28 cellular contexts compared by ENCODE assay signal in the genomic region with DNA sequence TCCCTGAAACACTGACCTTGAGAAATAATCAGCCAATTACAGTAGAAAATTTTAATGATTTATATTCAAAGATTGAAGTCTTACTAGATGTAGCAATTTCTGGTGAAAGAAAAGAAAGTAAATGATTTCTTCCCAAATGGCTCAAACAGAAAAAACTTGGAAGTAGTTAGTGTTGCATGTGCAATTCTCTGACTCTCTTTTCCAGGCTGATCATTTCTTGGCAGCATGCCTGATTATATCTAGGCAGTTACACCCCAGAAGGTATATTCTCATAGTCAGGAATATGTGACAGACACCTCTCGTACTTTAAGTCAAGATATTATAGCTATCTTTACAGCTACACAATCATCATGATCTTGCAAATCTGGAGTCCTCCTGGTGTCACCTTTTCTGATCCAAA.
"Had no signal": no experiment of that assay in that cellular context is flagged by ENCODE, and none has a peak within 500 bp of the region (broad histone marks: within the 10 kb centered on the region; RNA-seq: fewer than 3 reads in every experiment).

No MANE protein-coding gene starts in this region.

- H3K4me1 Mint-ChIP-seq: activated CD4-positive, alpha-beta T cell treated with anti-CD3 and anti-CD28 coated beads, Interleukin-2, amount 10 ng/mL, durations not matched to agents 24 days and 14 days; activated CD8-positive, alpha-beta memory T cell treated with anti-CD3 and anti-CD28 coated beads, Interleukin-2, amount 10 ng/mL, durations not matched to agents 7 days and 5 days; activated naive CD4-positive, alpha-beta T cell treated with anti-CD3 and anti-CD28 coated beads, Interleukin-2, amount 50 U/mL, for 24 hours; central memory CD8-positive, alpha-beta T cell; IgD-negative memory B cell; WTC11 had no signal

- H3K4me3 ChIP-seq: ascending aorta, body of pancreas, Peyer's patch, SJSA1 had no signal

- ATAC-seq: activated CD8-positive, alpha-beta memory T cell treated with anti-CD3 and anti-CD28 coated beads, Interleukin-2, amount 10 ng/mL, durations not matched to agents 7 days and 5 days; body of pancreas; SK-N-SH treated with all-trans-retinoic acid at 6 μM for 48 hours; WTC11 had no signal

- H3K4me3 Mint-ChIP-seq: activated CD4-positive, alpha-beta T cell treated with anti-CD3 and anti-CD28 coated beads, Interleukin-2, amount 10 ng/mL, durations not matched to agents 24 days and 14 days; activated CD8-positive, alpha-beta memory T cell treated with anti-CD3 and anti-CD28 coated beads, Interleukin-2, amount 10 ng/mL, durations not matched to agents 7 days and 5 days; activated naive CD4-positive, alpha-beta T cell treated with anti-CD3 and anti-CD28 coated beads, Interleukin-2, amount 50 U/mL, for 24 hours; activated T-cell treated with anti-CD3 and anti-CD28 coated beads, Interleukin-2, amount 50 U/mL, for 24 hours; activated T-helper 1 cell treated with anti-CD3 and anti-CD28 coated beads, Interleukin-12 subunit alpha, Interleukin-12 subunit beta, Interleukin-2, Interleukin-4 antibody, amounts not matched to agents 30 ng/mL and 10 ng/mL and 1 ng/mL, durations not matched to agents 14 hours and 24 hours and 36 hours; central memory CD8-positive, alpha-beta T cell; IgD-negative memory B cell; T-helper 1 cell treated with Interleukin-12 subunit alpha and Interleukin-12 subunit beta and Interleukin-4 antibody, amounts not matched to agents 30 μg/mL and 1 μg/mL, for 36 hours; WTC11 had no signal

- H3K27ac Mint-ChIP-seq: activated CD4-positive, alpha-beta T cell treated with anti-CD3 and anti-CD28 coated beads, Interleukin-2, amount 10 ng/mL, durations not matched to agents 24 days and 14 days; activated CD8-positive, alpha-beta memory T cell treated with anti-CD3 and anti-CD28 coated beads, Interleukin-2, amount 10 ng/mL, durations not matched to agents 7 days and 5 days; activated naive CD4-positive, alpha-beta T cell treated with anti-CD3 and anti-CD28 coated beads, Interleukin-2, amount 50 U/mL, for 24 hours; activated T-cell treated with anti-CD3 and anti-CD28 coated beads, Interleukin-2, amount 50 U/mL, for 24 hours; activated T-helper 1 cell treated with anti-CD3 and anti-CD28 coated beads, Interleukin-12 subunit alpha, Interleukin-12 subunit beta, Interleukin-2, Interleukin-4 antibody, amounts not matched to agents 30 ng/mL and 10 ng/mL and 1 ng/mL, durations not matched to agents 14 hours and 24 hours and 36 hours; IgD-negative memory B cell; T-helper 1 cell treated with Interleukin-12 subunit alpha and Interleukin-12 subunit beta and Interleukin-4 antibody, amounts not matched to agents 30 μg/mL and 1 μg/mL, for 36 hours; WTC11 had no signal

- H3K27me3 Mint-ChIP-seq: activated CD4-positive, alpha-beta T cell treated with anti-CD3 and anti-CD28 coated beads, Interleukin-2, amount 10 ng/mL, durations not matched to agents 24 days and 14 days; activated naive CD4-positive, alpha-beta T cell treated with anti-CD3 and anti-CD28 coated beads, Interleukin-2, amount 50 U/mL, for 24 hours; activated T-cell treated with anti-CD3 and anti-CD28 coated beads, Interleukin-2, amount 50 U/mL, for 24 hours; IgD-negative memory B cell had no signal

- H3K36me3 Mint-ChIP-seq: activated CD8-positive, alpha-beta memory T cell treated with anti-CD3 and anti-CD28 coated beads, Interleukin-2, amount 10 ng/mL, durations not matched to agents 7 days and 5 days; activated naive CD4-positive, alpha-beta T cell treated with anti-CD3 and anti-CD28 coated beads, Interleukin-2, amount 50 U/mL, for 24 hours; WTC11 had no signal

- DNase-seq: activated CD4-positive, alpha-beta T cell treated with anti-CD3 and anti-CD28 coated beads, Interleukin-2, amount 10 ng/mL, durations not matched to agents 24 days and 14 days; activated CD4-positive, alpha-beta T cell treated with anti-CD3 and anti-CD28 coated beads, Interleukin-2, amount 50 U/mL, for 48 hours; activated CD4-positive, CD25-positive, alpha-beta regulatory T cell treated with anti-CD3 and anti-CD28 coated beads, Interleukin-2, amount 50 U/mL, for 72 hours; activated CD8-positive, alpha-beta memory T cell treated with anti-CD3 and anti-CD28 coated beads, Interleukin-2, amount 10 ng/mL, durations not matched to agents 7 days and 5 days; activated effector memory CD4-positive, alpha-beta T cell treated with Interleukin-2 at 50 U/mL for 16 hours; activated naive CD4-positive, alpha-beta T cell; activated T-cell treated with anti-CD3 and anti-CD28 coated beads, Interleukin-2, amount 50 U/mL, for 24 hours; amniotic stem cell; body of pancreas; KG1; NCI-H1092; NCI-H1436; NCI-H1694 treated with DMSO at 0.1 percent for 48 hours; NCI-H2029 treated with DMSO at 0.1 percent for 48 hours; NCI-H524 treated with DMSO at 0.1 percent for 48 hours; NCI-H774; Peyer's patch; SHP77; T-helper 9 cell had no signal

- H3K9me3 Mint-ChIP-seq: activated T-cell treated with anti-CD3 and anti-CD28 coated beads, Interleukin-2, amount 50 U/mL, for 24 hours; central memory CD8-positive, alpha-beta T cell had no signal
